Comparison of ENCODE assay signal across 8 cellular contexts in the genomic region with DNA sequence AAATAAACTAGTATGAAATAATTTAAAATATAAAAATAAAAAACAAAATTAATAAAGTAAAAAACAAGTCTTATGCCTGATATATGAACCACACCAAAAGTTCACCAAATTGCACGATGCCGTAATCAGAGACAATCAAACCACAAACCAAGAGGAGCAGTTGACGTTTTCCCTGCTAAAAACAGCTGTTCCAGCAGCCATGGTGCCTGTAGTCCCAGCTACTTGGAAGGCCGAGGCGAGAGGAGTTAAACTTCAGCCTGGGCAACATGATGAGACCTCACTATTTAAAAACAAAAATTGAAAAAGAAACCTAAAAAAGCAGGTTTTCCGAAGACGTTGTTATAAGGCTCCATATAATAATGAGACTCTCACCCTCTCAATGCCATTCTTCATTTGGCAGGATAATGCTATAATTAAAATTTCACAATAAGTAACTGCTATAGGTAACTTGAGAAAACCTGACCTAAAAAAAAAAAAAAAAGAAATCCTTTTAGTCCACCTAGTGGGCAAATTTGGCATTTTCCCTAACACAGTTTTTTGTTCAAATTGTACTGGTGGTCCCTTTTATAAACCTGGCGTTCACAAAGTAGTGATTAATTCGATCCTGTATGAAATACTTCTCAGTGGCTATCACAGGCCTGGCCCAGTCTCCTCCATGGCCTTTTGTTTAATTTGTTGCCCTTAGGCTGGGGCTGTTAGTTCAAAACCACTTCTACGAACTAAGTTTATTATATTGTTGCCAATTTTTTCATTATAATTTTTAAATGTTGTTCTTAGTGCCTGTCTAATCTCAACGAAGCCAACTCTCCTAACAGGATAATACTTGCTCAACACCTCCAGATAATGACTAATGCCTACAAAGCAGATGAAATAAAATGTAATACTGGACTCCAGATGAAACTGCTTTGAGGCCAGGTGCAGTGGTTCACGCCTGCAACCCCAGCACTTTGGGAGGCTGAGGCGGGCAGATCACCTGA.
A peak's percentile ranks its signal among the peaks of the same experiment; 100 is the strongest.
DNase-seq lines count a peak whose midpoint lies in the region; ATAC-seq and TF ChIP-seq lines count a peak whose summit lies in the region.

No MANE protein-coding gene starts in this region.

- no peaks in the 10 kb centered on the region for H3K36me3 Mint-ChIP-seq in WTC11

- TF ChIP-seq CTCF in GM10248 (IDR thresholded peaks at IDR 0.05; ENCODE audit: control extremely low read depth, extremely low read depth, low read depth, missing control alignments) (peak; percentile 30), WTC11 (IDR thresholded peaks at IDR 0.05) (peak; percentile 62)

- H3K27me3 Mint-ChIP-seq in WTC11 (ENCODE audit: low read depth) = peaks cover 28% of the 10 kb centered on the region

- H3K4me1 Mint-ChIP-seq in WTC11 = peaks cover 31% of the 10 kb centered on the region

- H3K27ac Mint-ChIP-seq in WTC11 = peak overlapping the region; percentile 49; the same call in 1 of the 2 replicates

- peak; percentile 42 for DNase-seq in GM10248 (ENCODE audit: extremely low spot score)
- DNase-seq in NCI-H1092 (lab: John Stamatoyannopoulos, UW) = peak; percentile 9
- DNase-seq in WTC11 (ENCODE audit: low spot score) = no peak
- peak; percentile 59 for DNase-seq in kidney tubule cell (ENCODE audit: low spot score)
- no peak for DNase-seq in activated effector memory CD4-positive, alpha-beta T cell treated with Interleukin-2 at 50 U/mL for 16 hours
- no peak for DNase-seq in stimulated activated CD4-positive, alpha-beta T cell treated with anti-CD3 and anti-CD28 coated beads, Interleukin-15, amount 100 ng/mL, for 24 hours
- DNase-seq in GDM1 (lab: John Stamatoyannopoulos, UW) = no peak

- no peak overlapping the region for H3K4me3 Mint-ChIP-seq in WTC11

- no peak for ATAC-seq in WTC11
- ATAC-seq in HG02623 (IDR thresholded peaks at IDR 0.05; ENCODE audit: unreplicated experiment) = no peak

- POLR2A ChIA-PET in GM10248 (lab: Yijun Ruan, JAX) = interaction anchor here (0.6 kb wide), 1 partner anchor 16 kb away, joined by 4 read pairs; no protein-coding TSS in a partner anchor
- POLR2A ChIA-PET in WTC11 (lab: Charles Lee) = interaction anchor here (1.0 kb wide), 1 partner anchor 80 kb away, joined by 4 read pairs; no protein-coding TSS in a partner anchor

- no peaks in the 10 kb centered on the region for H3K9me3 Mint-ChIP-seq in WTC11

- CTCF ChIA-PET in GM10248 (lab: Yijun Ruan, JAX) = interaction anchor here (0.7 to 4.3 kb wide), 9 partner anchors 8 to 111 kb away, joined by 3 to 43 read pairs (median 3); no protein-coding TSS in a partner anchor
- CTCF ChIA-PET in WTC11 (lab: Charles Lee) = interaction anchor here (0.6 to 4.9 kb wide), 15 partner anchors 29 to 110 kb away, joined by 3 to 38 read pairs (median 7); no protein-coding TSS in a partner anchor

TF ChIP-seq in WTC11, 78 proteins besides CTCF, POLR2A, EP300 and RAD21:
- TF ChIP-seq ELF4 (CRISPR knock-in tag; IDR thresholded peaks at IDR 0.05; ENCODE audit: low read depth) (no peak), ESRRA (CRISPR knock-in tag; IDR thresholded peaks at IDR 0.05; ENCODE audit: borderline replicate concordance) (no peak), CBFB (CRISPR knock-in tag; IDR thresholded peaks at IDR 0.05; ENCODE audit: low read depth) (no peak), JAZF1 (CRISPR knock-in tag; IDR thresholded peaks at IDR 0.05) (no peak)
- TF ChIP-seq, protein P1, sequence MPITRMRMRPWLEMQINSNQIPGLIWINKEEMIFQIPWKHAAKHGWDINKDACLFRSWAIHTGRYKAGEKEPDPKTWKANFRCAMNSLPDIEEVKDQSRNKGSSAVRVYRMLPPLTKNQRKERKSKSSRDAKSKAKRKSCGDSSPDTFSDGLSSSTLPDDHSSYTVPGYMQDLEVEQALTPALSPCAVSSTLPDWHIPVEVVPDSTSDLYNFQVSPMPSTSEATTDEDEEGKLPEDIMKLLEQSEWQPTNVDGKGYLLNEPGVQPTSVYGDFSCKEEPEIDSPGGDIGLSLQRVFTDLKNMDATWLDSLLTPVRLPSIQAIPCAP (CRISPR knock-in tag; IDR thresholded peaks at IDR 0.05) = no peak

Comparison
In these comparisons a context has a peak if more than half of its experiments do, and no peak if none do; other contexts are left out.
1. DNase-seq: peak in GM10248 (single experiment), NCI-H1092 (single experiment) and kidney tubule cell (single experiment); none in WTC11 (single experiment), activated effector memory CD4-positive, alpha-beta T cell treated with Interleukin-2 at 50 U/mL for 16 hours (single experiment), stimulated activated CD4-positive, alpha-beta T cell treated with anti-CD3 and anti-CD28 coated beads, Interleukin-15, amount 100 ng/mL, for 24 hours (single experiment) and GDM1 (single experiment).